In genomic region chr5:166509085-166509484, GRCh38 we compare ENCODE assay signal across 17 cellular contexts.
A peak's percentile ranks its signal among the peaks of the same experiment; 100 is the strongest.
DNase-seq lines count a peak whose midpoint lies in the region; TF ChIP-seq lines count a peak whose summit lies in the region.
"Had no signal": no experiment of that assay in that cellular context is flagged by ENCODE, and none has a peak within 500 bp of the region (broad histone marks: within the 10 kb centered on the region; RNA-seq: fewer than 3 reads in every experiment).

No MANE protein-coding gene starts in this region.

- no peak overlapping the region for H3K4me3 ChIP-seq in fibroblast of mammary gland (ENCODE audit: control insufficient read depth, low read depth, low read length)
- H3K4me3 ChIP-seq: dorsolateral prefrontal cortex, lung, thyroid gland had no signal

- H3K36me3 Mint-ChIP-seq in progenitor cell of endocrine pancreas (ENCODE audit: insufficient read depth): no peaks in the 10 kb centered on the region

- DNase-seq in NOMO-1 treated with DMSO at 0.1 percent for 48 hours (lab: John Stamatoyannopoulos, UW; ENCODE audit: unreplicated experiment) (peak; percentile 13), NOMO-1 treated with dmso at 0.1 percent for 144 hours (lab: John Stamatoyannopoulos, UW; ENCODE audit: unreplicated experiment) (no peak), RKO (ENCODE audit: low spot score) (peak; percentile 37), fibroblast of mammary gland (ENCODE audit: low read depth) (peak; percentile 7), progenitor cell of endocrine pancreas (ENCODE audit: low spot score, unreplicated experiment) (peak; percentile 14), inferior parietal cortex (ENCODE audit: extremely low spot score) (no peak), T-helper 1 cell (no peak), GM03348 (ENCODE audit: low spot score) (no peak)
- DNase-seq: activated B cell treated with CpG ODN at 0.5 μM for 24 hours; activated T-cell treated with anti-CD3 and anti-CD28 coated beads, Interleukin-2, amount 50 U/mL, for 1 hour; COR-L47; dorsolateral prefrontal cortex; NCI-H1092; NCI-H446 treated with DMSO at 0.1 percent for 48 hours; occipital lobe had no signal

- TF ChIP-seq CTCF in fibroblast of mammary gland (conservative IDR thresholded peaks at IDR 0.05; ENCODE audit: control insufficient read depth, insufficient read depth, low read depth, low read length) (no peak), progenitor cell of endocrine pancreas (IDR thresholded peaks at IDR 0.05; ENCODE audit: unreplicated experiment) (no peak)

- no peaks in the 10 kb centered on the region for H3K27me3 Mint-ChIP-seq in progenitor cell of endocrine pancreas
- H3K27me3 Mint-ChIP-seq: activated B cell treated with CpG ODN at 0.5 μM for 24 hours had no signal

- peak overlapping the region; percentile 12 for H3K27ac Mint-ChIP-seq in progenitor cell of endocrine pancreas
- H3K27ac Mint-ChIP-seq: activated B cell treated with CpG ODN at 0.5 μM for 24 hours had no signal

- no peaks in the 10 kb centered on the region for H3K4me1 Mint-ChIP-seq in progenitor cell of endocrine pancreas (ENCODE audit: low read depth)
- H3K4me1 Mint-ChIP-seq: activated B cell treated with CpG ODN at 0.5 μM for 24 hours had no signal

- no peak overlapping the region for H3K4me3 Mint-ChIP-seq in progenitor cell of endocrine pancreas (ENCODE audit: low read depth)
- H3K4me3 Mint-ChIP-seq: activated B cell treated with CpG ODN at 0.5 μM for 24 hours had no signal

- H3K9me3 Mint-ChIP-seq in progenitor cell of endocrine pancreas (ENCODE audit: low read depth): no peaks in the 10 kb centered on the region

Comparison
In these comparisons a context has a peak if more than half of its experiments do, and no peak if none do; other contexts are left out.
1. DNase-seq: peak in NOMO-1 treated with DMSO at 0.1 percent for 48 hours (single experiment), RKO (single experiment), fibroblast of mammary gland (single experiment) and progenitor cell of endocrine pancreas (single experiment); none in NOMO-1 treated with dmso at 0.1 percent for 144 hours (single experiment), inferior parietal cortex (single experiment), T-helper 1 cell (0 of 5) and GM03348 (single experiment).